Comparison of ENCODE assay signal across 11 cellular contexts in genomic region chr7:120402368-120402767, GRCh38.
DNase-seq lines count a peak whose midpoint lies in the region; ATAC-seq and TF ChIP-seq lines count a peak whose summit lies in the region.
"Had no signal": no experiment of that assay in that cellular context is flagged by ENCODE, and none has a peak within 500 bp of the region (broad histone marks: within the 10 kb centered on the region; RNA-seq: fewer than 3 reads in every experiment).

No MANE protein-coding gene starts in this region.

- no peak overlapping the region for H3K4me3 Mint-ChIP-seq in endothelial cell (ENCODE audit: unreplicated experiment)
- H3K4me3 Mint-ChIP-seq: B cell had no signal

- 27% methylated on average over 2 of the region's 2 CpGs for WGBS in suprapubic skin
- 64 to 73% methylated on average over 2 of the region's 2 CpGs for WGBS in sigmoid colon, 2 donors

- H3K27ac ChIP-seq in suprapubic skin (no peak overlapping the region), WERI-Rb-1 (no peak overlapping the region), sigmoid colon (no peak overlapping the region)

- H3K9me3 Mint-ChIP-seq in endothelial cell (ENCODE audit: unreplicated experiment), result no peaks in the 10 kb centered on the region

- TF ChIP-seq POLR2A in suprapubic skin (IDR thresholded peaks at IDR 0.05) (no peak), sigmoid colon (IDR thresholded peaks at IDR 0.05) (no peak)

- H3K27me3 Mint-ChIP-seq in endothelial cell (ENCODE audit: unreplicated experiment), result no peaks in the 10 kb centered on the region
- H3K27me3 Mint-ChIP-seq: B cell had no signal

- H3K36me3 ChIP-seq in GM06990 (ENCODE audit: control insufficient read depth, insufficient read depth, low read length), result no peaks in the 10 kb centered on the region; the same call in 1 of the 2 replicates
- no peaks in the 10 kb centered on the region for H3K36me3 ChIP-seq in suprapubic skin
- no peaks in the 10 kb centered on the region for H3K36me3 ChIP-seq in WERI-Rb-1
- no peaks in the 10 kb centered on the region for H3K36me3 ChIP-seq in sigmoid colon
- H3K36me3 ChIP-seq: HAP-1 had no signal

- DNase-seq in GM06990 (ENCODE audit: extremely low read depth, insufficient read length), result peak; percentile 42
- no peak for DNase-seq in endothelial cell (ENCODE audit: low spot score)
- DNase-seq in suprapubic skin (ENCODE audit: low spot score in 2 of 2), result no peak
- DNase-seq in WERI-Rb-1, result no peak
- DNase-seq in effector CD4-positive, alpha-beta T cell, result no peak
- no peak for DNase-seq in sigmoid colon
- DNase-seq: NCI-H345 had no signal

- H3K4me1 Mint-ChIP-seq in endothelial cell (ENCODE audit: unreplicated experiment), result peaks cover 23% of the 10 kb centered on the region
- H3K4me1 Mint-ChIP-seq: B cell had no signal

- intact Hi-C loops in sigmoid colon (cut with DNase I), result no loop called here

- H3K4me3 ChIP-seq in GM06990 (replicated peaks; ENCODE audit: low read depth, low read length) (peak overlapping the region; percentile 36), suprapubic skin (no peak overlapping the region), WERI-Rb-1 (ENCODE audit: low read depth, low read length) (no peak overlapping the region), sigmoid colon (no peak overlapping the region)
- H3K4me3 ChIP-seq: HAP-1 had no signal

- ATAC-seq in GM21390 (IDR thresholded peaks at IDR 0.05; ENCODE audit: unreplicated experiment) (peak; percentile 66), HG03175 (IDR thresholded peaks at IDR 0.05; ENCODE audit: unreplicated experiment) (peak; percentile 60)

- TF ChIP-seq CTCF in GM06990 (IDR thresholded peaks at IDR 0.05; ENCODE audit: insufficient read depth, low read length, poor library complexity, severe bottlenecking) (no peak), endothelial cell (IDR thresholded peaks at IDR 0.05; ENCODE audit: unreplicated experiment) (no peak), suprapubic skin (IDR thresholded peaks at IDR 0.05) (no peak), WERI-Rb-1 (IDR thresholded peaks at IDR 0.05; ENCODE audit: low read depth, low read length) (no peak), sigmoid colon (IDR thresholded peaks at IDR 0.05) (no peak)

- no peak for TF ChIP-seq EP300 in suprapubic skin (IDR thresholded peaks at IDR 0.05)
- TF ChIP-seq EP300 in sigmoid colon (IDR thresholded peaks at IDR 0.05), result no peak

- H3K27ac Mint-ChIP-seq in endothelial cell (ENCODE audit: unreplicated experiment), result peak overlapping the region; percentile 94
- H3K27ac Mint-ChIP-seq: B cell had no signal

- no peaks in the 10 kb centered on the region for H3K9me3 ChIP-seq in suprapubic skin
- H3K9me3 ChIP-seq in WERI-Rb-1 (ENCODE audit: severe bottlenecking), result no peaks in the 10 kb centered on the region
- no peaks in the 10 kb centered on the region for H3K9me3 ChIP-seq in sigmoid colon
- H3K9me3 ChIP-seq: HAP-1 had no signal

- no peaks in the 10 kb centered on the region for H3K4me1 ChIP-seq in suprapubic skin
- H3K4me1 ChIP-seq in sigmoid colon, result peaks cover 0 to 16% (median 9%) of the 10 kb centered on the region in 4 donors

- no peaks in the 10 kb centered on the region for H3K27me3 ChIP-seq in GM06990 (replicated peaks; ENCODE audit: control insufficient read depth, insufficient read depth, low read length)
- no peaks in the 10 kb centered on the region for H3K27me3 ChIP-seq in suprapubic skin
- H3K27me3 ChIP-seq in WERI-Rb-1 (ENCODE audit: insufficient read depth, low read depth, severe bottlenecking), result no peaks in the 10 kb centered on the region
- H3K27me3 ChIP-seq in sigmoid colon, result no peaks in the 10 kb centered on the region

- H3K36me3 Mint-ChIP-seq in endothelial cell (ENCODE audit: low read depth, unreplicated experiment), result no peaks in the 10 kb centered on the region
